ENCODE assay signal across 20 cellular contexts in genomic region chr11:66160709-66161108, GRCh38.
A peak's percentile ranks its signal among the peaks of the same experiment; 100 is the strongest.
DNase-seq lines count a peak whose midpoint lies in the region; ATAC-seq and TF ChIP-seq lines count a peak whose summit lies in the region.
"Had no signal": no experiment of that assay in that cellular context is flagged by ENCODE, and none has a peak within 500 bp of the region (broad histone marks: within the 10 kb centered on the region; RNA-seq: fewer than 3 reads in every experiment).

No MANE protein-coding gene starts in this region.

- H3K27me3 ChIP-seq in KMS-11 (ENCODE audit: insufficient read depth, low read depth), result no peaks in the 10 kb centered on the region
- H3K27me3 ChIP-seq: BLaER1 treated with 17β-estradiol and CSF1 and Interleukin-3, amounts not matched to agents 10 nM and 100 nM had no signal

- no peaks in the 10 kb centered on the region for H3K36me3 ChIP-seq in KMS-11 (ENCODE audit: insufficient read depth)

- TF ChIP-seq CTCF in natural killer cell (IDR thresholded peaks at IDR 0.05) (no peak), KMS-11 (conservative IDR thresholded peaks at IDR 0.05; ENCODE audit: low read depth, low read length) (no peak)

- peaks cover 8% of the 10 kb centered on the region; the same call in 1 of the 2 replicates for H3K79me2 ChIP-seq in KMS-11 (ENCODE audit: insufficient read depth, low read depth)

- H3K9me3 Mint-ChIP-seq in natural killer cell, result no peaks in the 10 kb centered on the region
- H3K9me3 Mint-ChIP-seq in natural killer cell treated with Interleukin-12 subunit alpha and Interleukin-12 subunit beta and Interleukin-15 and Interleukin-18, amount 100 ng/mL, for 72 hours, result no peaks in the 10 kb centered on the region
- no peaks in the 10 kb centered on the region for H3K9me3 Mint-ChIP-seq in memory B cell
- H3K9me3 Mint-ChIP-seq: GM23338 had no signal

- H3K4me1 ChIP-seq in KMS-11 (ENCODE audit: low read depth, poor library complexity, severe bottlenecking), result peaks cover 76% of the 10 kb centered on the region

- intact Hi-C loops in natural killer cell (cut with micrococcal nuclease), result no loop called here

- peaks cover 46 to 52% of the 10 kb centered on the region in 2 donors for H3K4me1 Mint-ChIP-seq in natural killer cell
- H3K4me1 Mint-ChIP-seq in natural killer cell treated with Interleukin-12 subunit alpha and Interleukin-12 subunit beta and Interleukin-15 and Interleukin-18, amount 100 ng/mL, for 72 hours (ENCODE audit: low read depth in 2 of 2), result peaks cover 29% of the 10 kb centered on the region in 2 donors
- H3K4me1 Mint-ChIP-seq in memory B cell, result peaks cover 18% of the 10 kb centered on the region
- H3K4me1 Mint-ChIP-seq: GM23338 had no signal

- H3K27ac ChIP-seq in KMS-11, result peak overlapping the region; percentile 55; the same call in 1 of the 2 replicates
- H3K27ac ChIP-seq: BLaER1 treated with 17β-estradiol and CSF1 and Interleukin-3, amounts not matched to agents 10 nM and 100 nM had no signal

- no peak for DNase-seq in natural killer cell
- no peak for DNase-seq in natural killer cell treated with Interleukin-12 subunit alpha and Interleukin-12 subunit beta and Interleukin-15 and Interleukin-18, amount 100 ng/mL, for 72 hours (ENCODE audit: low spot score)
- no peak for DNase-seq in memory B cell (ENCODE audit: low spot score in 2 of 2)
- no peak for DNase-seq in NCI-H1417 (lab: John Stamatoyannopoulos, UW)
- no peak for DNase-seq in activated CD4-positive, CD25-positive, alpha-beta regulatory T cell treated with anti-CD3 and anti-CD28 coated beads, Interleukin-2, amount 50 U/mL, for 72 hours
- DNase-seq in activated CD8-positive, alpha-beta memory T cell treated with anti-CD3 and anti-CD28 coated beads, Interleukin-2, amount 50 U/mL, for 4 hours, result no peak
- DNase-seq: COR-L47, HCEC 1CT, NCI-H1105 treated with DMSO at 0.1 percent for 48 hours, NCI-H1694 treated with DMSO at 0.1 percent for 48 hours, NCI-H748 treated with DMSO at 0.1 percent for 48 hours, PC-3, RPMI8226, SHP77 treated with DMSO at 0.1 percent for 48 hours, SK-N-SH had no signal

- H2AFZ ChIP-seq in KMS-11 (ENCODE audit: low read depth), result no peak overlapping the region
- H2AFZ ChIP-seq: GM23338 had no signal

- peak overlapping the region; percentile 6; the same call in 1 of the 2 replicates for H3K9ac ChIP-seq in KMS-11
- H3K9ac ChIP-seq: BLaER1 treated with 17β-estradiol and CSF1 and Interleukin-3, amounts not matched to agents 10 nM and 100 nM; SK-N-SH had no signal

- no peak for ATAC-seq in natural killer cell
- no peak for ATAC-seq in natural killer cell treated with Interleukin-12 subunit alpha and Interleukin-12 subunit beta and Interleukin-15 and Interleukin-18, amount 100 ng/mL, for 72 hours
- no peak for ATAC-seq in memory B cell (ENCODE audit: low read depth)
- no peak for ATAC-seq in HG03045 (IDR thresholded peaks at IDR 0.05; ENCODE audit: unreplicated experiment)
- ATAC-seq: A549, GM23338, PC-3 had no signal

- no peaks in the 10 kb centered on the region for H4K20me1 ChIP-seq in KMS-11 (ENCODE audit: insufficient read depth)

- no peak overlapping the region for H3K4me3 ChIP-seq in KMS-11 (IDR thresholded peaks at IDR 0.05; ENCODE audit: insufficient read depth, low read depth, low read length)
- H3K4me3 ChIP-seq: A549; BLaER1 treated with 17β-estradiol and CSF1 and Interleukin-3, amounts not matched to agents 10 nM and 100 nM; GM23338 had no signal

- H3K27ac Mint-ChIP-seq in natural killer cell (peak overlapping the region; percentile 31 to 45), memory B cell (peak overlapping the region; percentile 41)
- H3K27ac Mint-ChIP-seq in natural killer cell treated with Interleukin-12 subunit alpha and Interleukin-12 subunit beta and Interleukin-15 and Interleukin-18, amount 100 ng/mL, for 72 hours, result peak overlapping the region in 1 of 2 donors; percentile 80
- H3K27ac Mint-ChIP-seq: GM23338 had no signal

- H3K4me3 Mint-ChIP-seq in natural killer cell (no peak overlapping the region), memory B cell (no peak overlapping the region)
- H3K4me3 Mint-ChIP-seq in natural killer cell treated with Interleukin-12 subunit alpha and Interleukin-12 subunit beta and Interleukin-15 and Interleukin-18, amount 100 ng/mL, for 72 hours, result no peak overlapping the region
- H3K4me3 Mint-ChIP-seq: GM23338 had no signal

- no peaks in the 10 kb centered on the region for H3K36me3 Mint-ChIP-seq in natural killer cell
- no peaks in the 10 kb centered on the region for H3K36me3 Mint-ChIP-seq in natural killer cell treated with Interleukin-12 subunit alpha and Interleukin-12 subunit beta and Interleukin-15 and Interleukin-18, amount 100 ng/mL, for 72 hours
- H3K36me3 Mint-ChIP-seq in memory B cell, result peaks cover 3% of the 10 kb centered on the region

- H3K4me2 ChIP-seq in KMS-11, result peak overlapping the region; percentile 46; the same call in 1 of the 2 replicates
- H3K4me2 ChIP-seq: A549; BLaER1 treated with 17β-estradiol and CSF1 and Interleukin-3, amounts not matched to agents 10 nM and 100 nM; GM23338; SK-N-SH had no signal

- H3K27me3 Mint-ChIP-seq in natural killer cell (ENCODE audit: low read depth in 2 of 2), result no peaks in the 10 kb centered on the region
- H3K27me3 Mint-ChIP-seq in natural killer cell treated with Interleukin-12 subunit alpha and Interleukin-12 subunit beta and Interleukin-15 and Interleukin-18, amount 100 ng/mL, for 72 hours, result no peaks in the 10 kb centered on the region
- no peaks in the 10 kb centered on the region for H3K27me3 Mint-ChIP-seq in memory B cell
